Comparison of ENCODE assay signal across 8 cellular contexts in genomic region chr19:46478356-46478986, GRCh38. TPM values are rescaled to one million over a fixed set of nuclear protein-coding genes. Genes with fewer than 3 reads are reported as not detected.
DNase-seq lines count a peak whose midpoint lies in the region; ATAC-seq lines count a peak whose summit lies in the region.

No MANE protein-coding gene starts in this region.

- POLR2A ChIA-PET in naive thymus-derived CD8-positive, alpha-beta T cell (lab: Charles Lee) = no interaction called here

- H3K36me3 Mint-ChIP-seq in naive thymus-derived CD8-positive, alpha-beta T cell = peaks cover 0 to 2% (median 0%) of the 10 kb centered on the region in 3 donors

- peak; percentile 52 to 75 for ATAC-seq in naive thymus-derived CD8-positive, alpha-beta T cell
- no peak for ATAC-seq in GM21786 (IDR thresholded peaks at IDR 0.05; ENCODE audit: unreplicated experiment)

- DNase-seq in NCI-H187 (lab: John Stamatoyannopoulos, UW) (peak; percentile 18 to 60), NCI-H187 treated with DMSO at 0.1 percent for 48 hours (lab: John Stamatoyannopoulos, UW) (no peak), NCI-H1694 (lab: John Stamatoyannopoulos, UW) (peak; percentile 57), astrocyte of the hippocampus (ENCODE audit: low read depth, low spot score) (peak; percentile 70), NCI-H2081 (lab: John Stamatoyannopoulos, UW) (no peak)
- peak in 2 of 10 donors; percentile 24 to 33 for DNase-seq in naive thymus-derived CD8-positive, alpha-beta T cell
- no peak for DNase-seq in effector CD4-positive, alpha-beta T cell

- no peak overlapping the region for H3K4me3 Mint-ChIP-seq in naive thymus-derived CD8-positive, alpha-beta T cell

- H3K27ac Mint-ChIP-seq in naive thymus-derived CD8-positive, alpha-beta T cell = peak overlapping the region in 1 of 10 donors; percentile 48

- H3K27me3 Mint-ChIP-seq in naive thymus-derived CD8-positive, alpha-beta T cell = peaks cover 15 to 60% (median 38%) of the 10 kb centered on the region in 5 donors

- H3K4me1 Mint-ChIP-seq in naive thymus-derived CD8-positive, alpha-beta T cell = no peaks in the 10 kb centered on the region

- H3K9me3 Mint-ChIP-seq in naive thymus-derived CD8-positive, alpha-beta T cell = no peaks in the 10 kb centered on the region

RNA-seq across cellular contexts. Expression of gene PNMA8A, which starts 7.1 kb away (rescaled TPM):
- 1 to 10 TPM; 3.0 to 3.5 TPM for total RNA-seq in naive thymus-derived CD8-positive, alpha-beta T cell
- not detected for polyA plus RNA-seq in naive thymus-derived CD8-positive, alpha-beta T cell

RNA-seq across cellular contexts. Expression of gene PNMA8B, which starts 17.2 kb away (rescaled TPM):
- 1 to 10 TPM; 1.2 to 1.6 TPM for total RNA-seq in naive thymus-derived CD8-positive, alpha-beta T cell
- under 1 TPM in 2 of 3 donors, not detected in 1; 0.20 to 0.91 TPM for polyA plus RNA-seq in naive thymus-derived CD8-positive, alpha-beta T cell

RNA-seq across cellular contexts. Expression of gene PNMA8C, which starts 49.7 kb away (rescaled TPM):
- not detected for total RNA-seq in naive thymus-derived CD8-positive, alpha-beta T cell
- polyA plus RNA-seq in naive thymus-derived CD8-positive, alpha-beta T cell = not detected

Comparison
In these comparisons a context has a peak if more than half of its experiments do, and no peak if none do; other contexts are left out.
1. DNase-seq: peak in NCI-H187 (2 of 2), NCI-H1694 (single experiment) and astrocyte of the hippocampus (single experiment); none in NCI-H187 treated with DMSO at 0.1 percent for 48 hours (single experiment), effector CD4-positive, alpha-beta T cell (single experiment) and NCI-H2081 (0 of 2).